ENCODE assay signal across 1 cellular context in the genomic region with DNA sequence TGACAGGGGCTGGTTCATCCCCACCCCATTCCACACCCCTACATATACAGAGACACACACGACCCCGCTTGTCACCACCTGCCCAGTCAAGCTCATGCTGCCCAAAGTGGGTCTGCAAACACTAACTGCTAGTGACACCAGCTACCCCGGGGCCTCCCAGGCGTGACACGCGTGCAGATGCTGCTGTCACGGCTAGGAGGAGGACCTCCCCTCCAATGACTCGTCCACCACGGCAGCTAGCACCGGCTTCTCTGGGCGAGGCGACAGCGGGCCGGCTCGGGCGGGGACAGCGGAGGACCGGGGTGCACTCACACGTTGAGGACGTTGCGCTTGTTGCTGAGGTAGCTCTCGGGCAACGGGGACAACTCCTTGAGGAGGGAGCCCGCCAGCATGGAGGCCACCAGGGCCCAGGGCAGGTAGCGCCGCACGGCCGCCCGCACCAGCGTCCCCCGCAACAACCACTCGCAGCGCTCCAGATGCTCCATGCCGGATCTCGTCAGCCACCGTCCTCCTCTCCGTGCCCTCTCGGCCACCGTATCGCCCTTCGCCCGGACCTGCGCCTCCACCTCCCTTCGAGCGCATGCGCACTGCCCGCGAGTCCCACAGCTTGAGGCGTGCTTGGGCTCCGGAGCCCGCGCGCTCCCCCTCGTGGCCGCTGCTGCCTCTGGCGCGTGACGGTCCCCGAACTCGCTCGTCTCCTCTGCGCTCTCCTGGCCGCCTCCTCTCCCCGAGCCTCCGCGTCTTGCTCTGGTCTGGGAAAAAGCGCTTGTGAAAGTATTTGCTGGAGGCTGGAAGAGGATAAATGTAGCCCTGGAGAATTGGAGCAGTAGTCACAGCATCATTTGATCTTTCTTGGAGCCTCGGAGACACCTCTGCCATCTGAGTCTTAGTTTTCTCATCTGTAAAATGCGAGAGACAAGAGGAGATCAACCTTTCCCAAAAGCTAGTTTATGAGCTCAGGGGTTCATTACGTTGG.
TF ChIP-seq lines count a peak whose summit lies in the region.

A gene with protein sequence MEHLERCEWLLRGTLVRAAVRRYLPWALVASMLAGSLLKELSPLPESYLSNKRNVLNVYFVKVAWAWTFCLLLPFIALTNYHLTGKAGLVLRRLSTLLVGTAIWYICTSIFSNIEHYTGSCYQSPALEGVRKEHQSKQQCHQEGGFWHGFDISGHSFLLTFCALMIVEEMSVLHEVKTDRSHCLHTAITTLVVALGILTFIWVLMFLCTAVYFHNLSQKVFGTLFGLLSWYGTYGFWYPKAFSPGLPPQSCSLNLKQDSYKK (minus strand): TSS at position 539 of the 976 bp plus-strand sequence. CDS start 54 bp downstream, at position 485.

TF ChIP-seq in K562, 482 proteins besides CTCF, POLR2A, EP300 and RAD21 (continued from another document and continues in another):
- TF ChIP-seq, protein P1, sequence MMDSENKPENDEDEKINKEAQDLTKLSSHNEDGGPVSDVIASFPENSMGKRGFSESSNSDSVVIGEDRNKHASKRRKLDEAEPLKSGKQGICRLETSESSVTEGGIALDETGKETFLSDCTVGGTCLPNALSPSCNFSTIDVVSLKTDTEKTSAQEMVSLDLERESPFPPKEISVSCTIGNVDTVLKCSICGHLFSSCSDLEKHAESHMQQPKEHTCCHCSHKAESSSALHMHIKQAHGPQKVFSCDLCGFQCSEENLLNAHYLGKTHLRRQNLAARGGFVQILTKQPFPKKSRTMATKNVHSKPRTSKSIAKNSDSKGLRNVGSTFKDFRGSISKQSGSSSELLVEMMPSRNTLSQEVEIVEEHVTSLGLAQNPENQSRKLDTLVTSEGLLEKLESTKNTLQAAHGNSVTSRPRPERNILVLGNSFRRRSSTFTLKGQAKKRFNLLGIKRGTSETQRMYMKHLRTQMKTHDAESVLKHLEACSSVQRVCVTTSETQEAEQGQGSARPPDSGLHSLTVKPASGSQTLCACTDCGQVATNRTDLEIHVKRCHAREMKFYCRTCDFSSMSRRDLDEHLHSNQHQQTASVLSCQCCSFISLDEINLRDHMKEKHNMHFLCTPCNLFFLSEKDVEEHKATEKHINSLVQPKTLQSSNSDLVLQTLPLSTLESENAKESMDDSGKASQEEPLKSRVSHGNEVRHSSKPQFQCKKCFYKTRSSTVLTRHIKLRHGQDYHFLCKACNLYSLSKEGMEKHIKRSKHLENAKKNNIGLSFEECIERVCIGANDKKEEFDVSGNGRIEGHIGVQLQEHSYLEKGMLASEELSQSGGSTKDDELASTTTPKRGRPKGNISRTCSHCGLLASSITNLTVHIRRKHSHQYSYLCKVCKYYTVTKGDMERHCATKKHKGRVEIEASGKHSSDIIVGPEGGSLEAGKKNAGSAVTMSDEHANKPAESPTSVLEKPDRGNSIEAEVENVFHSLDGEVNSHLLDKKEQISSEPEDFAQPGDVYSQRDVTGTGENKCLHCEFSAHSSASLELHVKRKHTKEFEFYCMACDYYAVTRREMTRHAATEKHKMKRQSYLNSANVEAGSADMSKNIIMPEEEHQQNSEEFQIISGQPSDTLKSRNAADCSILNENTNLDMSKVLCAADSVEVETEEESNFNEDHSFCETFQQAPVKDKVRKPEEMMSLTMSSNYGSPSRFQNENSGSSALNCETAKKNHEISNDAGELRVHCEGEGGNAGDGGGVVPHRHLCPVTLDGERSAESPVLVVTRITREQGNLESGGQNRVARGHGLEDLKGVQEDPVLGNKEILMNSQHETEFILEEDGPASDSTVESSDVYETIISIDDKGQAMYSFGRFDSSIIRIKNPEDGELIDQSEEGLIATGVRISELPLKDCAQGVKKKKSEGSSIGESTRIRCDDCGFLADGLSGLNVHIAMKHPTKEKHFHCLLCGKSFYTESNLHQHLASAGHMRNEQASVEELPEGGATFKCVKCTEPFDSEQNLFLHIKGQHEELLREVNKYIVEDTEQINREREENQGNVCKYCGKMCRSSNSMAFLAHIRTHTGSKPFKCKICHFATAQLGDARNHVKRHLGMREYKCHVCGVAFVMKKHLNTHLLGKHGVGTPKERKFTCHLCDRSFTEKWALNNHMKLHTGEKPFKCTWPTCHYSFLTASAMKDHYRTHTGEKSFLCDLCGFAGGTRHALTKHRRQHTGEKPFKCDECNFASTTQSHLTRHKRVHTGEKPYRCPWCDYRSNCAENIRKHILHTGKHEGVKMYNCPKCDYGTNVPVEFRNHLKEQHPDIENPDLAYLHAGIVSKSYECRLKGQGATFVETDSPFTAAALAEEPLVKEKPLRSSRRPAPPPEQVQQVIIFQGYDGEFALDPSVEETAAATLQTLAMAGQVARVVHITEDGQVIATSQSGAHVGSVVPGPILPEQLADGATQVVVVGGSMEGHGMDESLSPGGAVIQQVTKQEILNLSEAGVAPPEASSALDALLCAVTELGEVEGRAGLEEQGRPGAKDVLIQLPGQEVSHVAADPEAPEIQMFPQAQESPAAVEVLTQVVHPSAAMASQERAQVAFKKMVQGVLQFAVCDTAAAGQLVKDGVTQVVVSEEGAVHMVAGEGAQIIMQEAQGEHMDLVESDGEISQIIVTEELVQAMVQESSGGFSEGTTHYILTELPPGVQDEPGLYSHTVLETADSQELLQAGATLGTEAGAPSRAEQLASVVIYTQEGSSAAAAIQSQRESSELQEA (IDR thresholded peaks at IDR 0.05; ENCODE audit: low read depth): peak; percentile 98
- TF ChIP-seq ZZZ3 (IDR thresholded peaks at IDR 0.05) (no peak), SMARCE1 (IDR thresholded peaks at IDR 0.05) (no peak), XRCC5 (IDR thresholded peaks at IDR 0.05; ENCODE audit: low read depth, low read length) (no peak), NR4A1 (CRISPR knock-in tag; IDR thresholded peaks at IDR 0.05) (no peak), NR4A1 (tag; IDR thresholded peaks at IDR 0.05) (no peak), TFAM (CRISPR knock-in tag; conservative IDR thresholded peaks at IDR 0.05) (no peak), DPF2 (IDR thresholded peaks at IDR 0.05) (no peak), ARID2 (IDR thresholded peaks at IDR 0.05) (peak; percentile 60; the same call in 1 of the 2 replicates), TOE1 (IDR thresholded peaks at IDR 0.05; ENCODE audit: borderline replicate concordance) (peak; percentile 84; the same call in 1 of the 2 replicates), TOE1 (CRISPR knock-in tag; IDR thresholded peaks at IDR 0.05; ENCODE audit: borderline replicate concordance, low read depth) (peak; percentile 88; the same call in 1 of the 2 replicates), USF1 (CRISPR knock-in tag; IDR thresholded peaks at IDR 0.05) (peak; percentile 65), POLR3G (IDR thresholded peaks at IDR 0.05; ENCODE audit: extremely low read depth, insufficient read length, insufficient replicate concordance) (no peak), THRB (CRISPR knock-in tag; conservative IDR thresholded peaks at IDR 0.05) (no peak), ZNF76 (CRISPR knock-in tag; IDR thresholded peaks at IDR 0.05; ENCODE audit: borderline replicate concordance) (no peak), NUFIP1 (IDR thresholded peaks at IDR 0.05; ENCODE audit: partially characterized antibody) (no peak), ETV1 (tag; conservative IDR thresholded peaks at IDR 0.05; ENCODE audit: low read depth) (no peak), KAT2B (IDR thresholded peaks at IDR 0.05; ENCODE audit: low read depth, low read length) (no peak), PURB (CRISPR knock-in tag; IDR thresholded peaks at IDR 0.05; ENCODE audit: low read depth) (no peak), CXXC5 (CRISPR knock-in tag; IDR thresholded peaks at IDR 0.05) (peak; percentile 80), REST (CRISPR knock-in tag; IDR thresholded peaks at IDR 0.05; ENCODE audit: low read depth) (no peak), ZNF561 (CRISPR knock-in tag; conservative IDR thresholded peaks at IDR 0.05) (no peak), NR2F6 (CRISPR knock-in tag; IDR thresholded peaks at IDR 0.05) (no peak), MAZ (CRISPR knock-in tag; conservative IDR thresholded peaks at IDR 0.05 in 1 of 2, IDR thresholded peaks at IDR 0.05 in 1 of 2) (peak; percentile 53 to 61; a peak in 3 of 4 replicates), TFAP4 (CRISPR knock-in tag; IDR thresholded peaks at IDR 0.05; ENCODE audit: borderline replicate concordance) (peak; percentile 86), TCF3 (CRISPR knock-in tag; IDR thresholded peaks at IDR 0.05) (no peak), ETV6 (IDR thresholded peaks at IDR 0.05; ENCODE audit: borderline replicate concordance in 1 of 2, low read depth in 2 of 2, low read length in 1 of 2) (no peak), ETV6 (CRISPR knock-in tag; IDR thresholded peaks at IDR 0.05; ENCODE audit: borderline replicate concordance) (no peak), SIRT6 (IDR thresholded peaks at IDR 0.05; ENCODE audit: low read depth, low read length) (no peak), POLR2H (tag; IDR thresholded peaks at IDR 0.05; ENCODE audit: low read depth) (no peak), HNRNPK (IDR thresholded peaks at IDR 0.05; ENCODE audit: low read depth, low read length, poor library complexity, severe bottlenecking) (no peak), GATAD2B (IDR thresholded peaks at IDR 0.05; ENCODE audit: borderline replicate concordance) (no peak)
- TF ChIP-seq, protein P2, sequence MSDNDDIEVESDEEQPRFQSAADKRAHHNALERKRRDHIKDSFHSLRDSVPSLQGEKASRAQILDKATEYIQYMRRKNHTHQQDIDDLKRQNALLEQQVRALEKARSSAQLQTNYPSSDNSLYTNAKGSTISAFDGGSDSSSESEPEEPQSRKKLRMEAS (CRISPR knock-in tag; IDR thresholded peaks at IDR 0.05): peak; percentile 83
- TF ChIP-seq, protein P3, sequence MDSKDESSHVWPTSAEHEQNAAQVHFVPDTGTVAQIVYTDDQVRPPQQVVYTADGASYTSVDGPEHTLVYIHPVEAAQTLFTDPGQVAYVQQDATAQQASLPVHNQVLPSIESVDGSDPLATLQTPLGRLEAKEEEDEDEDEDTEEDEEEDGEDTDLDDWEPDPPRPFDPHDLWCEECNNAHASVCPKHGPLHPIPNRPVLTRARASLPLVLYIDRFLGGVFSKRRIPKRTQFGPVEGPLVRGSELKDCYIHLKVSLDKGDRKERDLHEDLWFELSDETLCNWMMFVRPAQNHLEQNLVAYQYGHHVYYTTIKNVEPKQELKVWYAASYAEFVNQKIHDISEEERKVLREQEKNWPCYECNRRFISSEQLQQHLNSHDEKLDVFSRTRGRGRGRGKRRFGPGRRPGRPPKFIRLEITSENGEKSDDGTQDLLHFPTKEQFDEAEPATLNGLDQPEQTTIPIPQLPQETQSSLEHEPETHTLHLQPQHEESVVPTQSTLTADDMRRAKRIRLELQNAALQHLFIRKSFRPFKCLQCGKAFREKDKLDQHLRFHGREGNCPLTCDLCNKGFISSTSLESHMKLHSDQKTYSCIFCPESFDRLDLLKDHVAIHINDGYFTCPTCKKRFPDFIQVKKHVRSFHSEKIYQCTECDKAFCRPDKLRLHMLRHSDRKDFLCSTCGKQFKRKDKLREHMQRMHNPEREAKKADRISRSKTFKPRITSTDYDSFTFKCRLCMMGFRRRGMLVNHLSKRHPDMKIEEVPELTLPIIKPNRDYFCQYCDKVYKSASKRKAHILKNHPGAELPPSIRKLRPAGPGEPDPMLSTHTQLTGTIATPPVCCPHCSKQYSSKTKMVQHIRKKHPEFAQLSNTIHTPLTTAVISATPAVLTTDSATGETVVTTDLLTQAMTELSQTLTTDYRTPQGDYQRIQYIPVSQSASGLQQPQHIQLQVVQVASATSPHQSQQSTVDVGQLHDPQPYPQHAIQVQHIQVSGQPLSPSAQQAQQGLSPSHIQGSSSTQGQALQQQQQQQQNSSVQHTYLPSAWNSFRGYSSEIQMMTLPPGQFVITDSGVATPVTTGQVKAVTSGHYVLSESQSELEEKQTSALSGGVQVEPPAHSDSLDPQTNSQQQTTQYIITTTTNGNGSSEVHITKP (IDR thresholded peaks at IDR 0.05; ENCODE audit: partially characterized antibody): peak; percentile 94
- TF ChIP-seq, protein P4, sequence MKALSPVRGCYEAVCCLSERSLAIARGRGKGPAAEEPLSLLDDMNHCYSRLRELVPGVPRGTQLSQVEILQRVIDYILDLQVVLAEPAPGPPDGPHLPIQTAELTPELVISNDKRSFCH (CRISPR knock-in tag; IDR thresholded peaks at IDR 0.05): no peak
- TF ChIP-seq, protein P4 (tag; IDR thresholded peaks at IDR 0.05): peak; percentile 54
